ENCODE assay signal across 8 cellular contexts in the genomic region with DNA sequence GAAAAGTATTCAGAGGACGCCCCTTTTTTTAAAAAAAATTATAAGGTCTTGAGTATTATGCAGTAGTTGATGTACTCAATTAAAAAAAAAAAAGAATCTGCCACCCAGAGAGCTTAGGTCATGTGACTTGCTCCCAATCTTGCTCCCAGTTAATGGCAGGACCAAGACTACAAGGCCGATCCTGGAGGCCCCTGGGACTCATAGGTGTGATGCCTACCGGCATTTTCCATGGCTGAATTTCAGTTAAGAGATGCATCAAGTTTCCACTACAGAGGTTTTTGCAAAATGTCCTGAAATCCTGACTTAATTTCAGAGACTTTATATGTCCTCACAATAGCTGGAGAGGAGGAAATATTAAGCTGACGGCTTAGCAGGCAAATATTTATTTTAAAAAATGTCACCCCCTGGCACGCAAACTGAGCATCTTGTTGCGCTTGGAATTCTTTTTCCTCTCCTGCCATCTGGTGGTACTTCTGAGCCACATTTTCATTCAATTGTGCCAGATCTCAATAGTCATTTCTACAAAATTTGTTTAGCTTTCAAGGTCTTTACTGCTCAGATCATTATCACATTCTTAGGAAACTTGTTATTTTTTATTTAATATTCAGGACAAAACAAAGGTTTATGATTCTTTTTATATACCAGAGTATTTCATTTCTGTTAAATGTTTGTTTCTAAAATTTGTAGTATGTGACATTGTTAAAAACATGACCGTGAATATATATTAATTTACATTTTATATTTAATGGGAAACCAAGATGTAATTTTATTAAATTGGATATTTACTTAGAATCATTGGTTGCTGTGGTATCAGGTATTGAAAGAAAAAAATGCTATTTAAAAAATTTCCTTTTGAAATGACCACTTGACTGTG.
A peak's percentile ranks its signal among the peaks of the same experiment; 100 is the strongest.
DNase-seq lines count a peak whose midpoint lies in the region; ATAC-seq and TF ChIP-seq lines count a peak whose summit lies in the region.

No MANE protein-coding gene starts in this region.

- H4K91ac ChIP-seq in trophoblast cell (ENCODE audit: low read depth, low read length) = peak overlapping the region; percentile 35

- in situ Hi-C loops in ACHN (cut with HindIII; ENCODE audit: low pct_ligation_motif_present, low pct_unique_long_range_greater_than_20kb, low sequenced_read_pairs) = no loop called here

- H2BK120ac ChIP-seq in trophoblast cell (ENCODE audit: insufficient read depth, low read length, poor library complexity) = peak overlapping the region; percentile 38

- no peak overlapping the region for H2AFZ ChIP-seq in trophoblast cell (ENCODE audit: insufficient read depth, low read length, poor library complexity)

- TF ChIP-seq CTCF in GM20000 (IDR thresholded peaks at IDR 0.05; ENCODE audit: extremely low read depth, missing control alignments) = peak; percentile 6
- TF ChIP-seq CTCF in epithelial cell of proximal tubule (conservative IDR thresholded peaks at IDR 0.05; ENCODE audit: low read depth, low read length) = peak; percentile 77

- H2AK5ac ChIP-seq in trophoblast cell (ENCODE audit: low read length) = no peak overlapping the region

- no CpG with 5 or more reads among the region's 7 CpGs for WGBS in trophoblast cell (ENCODE audit: extremely low coverage, insufficient coverage, insufficient read length)

- DNase-seq in ACHN = peak; percentile 44
- DNase-seq in GM20000 (ENCODE audit: low spot score) = no peak
- DNase-seq in OCI-M1 (lab: John Stamatoyannopoulos, UW) = peak; percentile 68
- DNase-seq in epithelial cell of proximal tubule (ENCODE audit: low read depth) = no peak
- peak; percentile 27 to 73 for DNase-seq in trophoblast cell
- no peak for DNase-seq in activated CD8-positive, alpha-beta memory T cell treated with anti-CD3 and anti-CD28 coated beads, Interleukin-2, amount 50 U/mL, for 48 hours

- no peak for ATAC-seq in HG03520 (IDR thresholded peaks at IDR 0.05; ENCODE audit: unreplicated experiment)
- no peak for ATAC-seq in GM18519 (IDR thresholded peaks at IDR 0.05; ENCODE audit: low FRiP score, unreplicated experiment)

- H3K18ac ChIP-seq in trophoblast cell (ENCODE audit: low read length) = no peak overlapping the region

- H3K79me1 ChIP-seq in trophoblast cell (ENCODE audit: low read length) = peaks cover 13% of the 10 kb centered on the region

- H3K9ac ChIP-seq in trophoblast cell (ENCODE audit: low read length) = no peak overlapping the region

- peaks cover 5% of the 10 kb centered on the region in 2 experiments for H3K4me1 ChIP-seq in trophoblast cell (ENCODE audit: control insufficient read depth in 1 of 2, insufficient read depth in 2 of 2, low read length in 2 of 2)

- H4K8ac ChIP-seq in trophoblast cell (ENCODE audit: low read depth, low read length) = no peak overlapping the region

- H3K23ac ChIP-seq in trophoblast cell (ENCODE audit: low read length) = no peak overlapping the region

- no peak overlapping the region for H3K4me3 ChIP-seq in epithelial cell of proximal tubule (ENCODE audit: low read depth, low read length)
- H3K4me3 ChIP-seq in trophoblast cell (ENCODE audit: low read depth, low read length) = no peak overlapping the region

- H3K27ac ChIP-seq in trophoblast cell (ENCODE audit: low read depth, low read length) = no peak overlapping the region

- no peak overlapping the region for H2BK12ac ChIP-seq in trophoblast cell (ENCODE audit: low read length)

- H3K27me3 ChIP-seq in trophoblast cell (ENCODE audit: insufficient read depth, low read length) = no peaks in the 10 kb centered on the region

- no peak overlapping the region for H3K4ac ChIP-seq in trophoblast cell (ENCODE audit: low read depth, low read length)

- no peaks in the 10 kb centered on the region for H3K79me2 ChIP-seq in trophoblast cell (ENCODE audit: control insufficient read depth, insufficient read depth, low read length, poor library complexity)

- no peak overlapping the region for H3K4me2 ChIP-seq in trophoblast cell (ENCODE audit: low read length)

- H3K36me3 ChIP-seq in trophoblast cell (ENCODE audit: control insufficient read depth in 1 of 2, insufficient read depth in 2 of 2, low read length in 2 of 2) = no peaks in the 10 kb centered on the region

- no peaks in the 10 kb centered on the region for H3K9me3 ChIP-seq in trophoblast cell (ENCODE audit: insufficient read depth, low read depth, low read length)

- H3K14ac ChIP-seq in trophoblast cell (ENCODE audit: low read length) = no peak overlapping the region

- no peak overlapping the region for H2BK5ac ChIP-seq in trophoblast cell (ENCODE audit: low read depth, low read length, poor library complexity)

- H4K12ac ChIP-seq in trophoblast cell (ENCODE audit: low read depth, low read length) = no peak overlapping the region

Comparison
In these comparisons a context has a peak if more than half of its experiments do, and no peak if none do; other contexts are left out.
1. DNase-seq: peak in ACHN (single experiment), OCI-M1 (single experiment) and trophoblast cell (2 of 2); none in GM20000 (single experiment), epithelial cell of proximal tubule (single experiment) and activated CD8-positive, alpha-beta memory T cell treated with anti-CD3 and anti-CD28 coated beads, Interleukin-2, amount 50 U/mL, for 48 hours (single experiment).